ENCODE assay signal across 8 cellular contexts in the genomic region with DNA sequence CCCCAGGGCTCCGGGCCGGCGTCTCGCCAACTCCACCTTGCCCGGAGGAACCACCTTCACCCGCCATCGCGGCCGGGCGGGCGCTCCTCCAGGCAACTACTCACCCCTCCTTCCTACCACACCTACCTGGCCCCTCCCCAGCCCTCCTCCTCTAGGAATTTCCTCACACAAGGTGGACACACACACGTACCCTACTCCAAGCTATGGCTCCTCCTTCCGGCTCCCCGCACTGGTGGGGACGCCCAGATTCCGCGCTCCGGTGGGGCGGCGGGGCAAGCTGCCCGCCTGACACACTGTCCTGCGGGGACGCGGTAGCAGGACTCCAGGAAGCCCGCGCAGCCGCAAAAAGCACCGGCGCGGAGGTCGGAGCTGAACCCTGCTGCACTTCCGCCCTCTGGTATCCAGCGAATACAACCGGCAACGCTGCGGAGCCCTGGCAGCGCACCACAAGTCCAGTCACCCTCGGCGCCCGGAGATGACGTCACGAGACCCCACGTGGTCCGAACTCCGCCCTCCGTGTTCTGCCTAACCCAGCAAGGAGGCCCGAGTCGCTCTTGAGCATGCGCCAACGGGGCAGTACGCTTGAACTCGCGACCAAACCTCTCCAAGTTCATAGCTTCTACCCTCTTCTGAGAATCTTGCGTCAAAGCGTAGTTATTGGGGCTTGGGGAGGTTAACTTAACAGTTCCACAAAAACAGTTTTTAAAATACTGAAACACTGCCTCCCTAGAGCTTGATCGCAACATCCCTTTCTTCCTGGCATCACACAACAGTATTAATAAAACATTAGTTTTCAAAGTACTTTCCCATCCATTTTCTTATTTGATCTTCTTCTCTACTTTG. TPM values are rescaled to one million over a fixed set of nuclear protein-coding genes. Genes with fewer than 3 reads are reported as not detected.
DNase-seq lines count a peak whose midpoint lies in the region; ATAC-seq, FAIRE-seq and TF ChIP-seq lines count a peak whose summit lies in the region.

Gene ATG5, minus strand, starts transcription at position 425 of the 843 bp plus-strand sequence. CDS start 9,552 bp downstream, outside the sequence.

- H3K4me3 ChIP-seq in AG10803 (ENCODE audit: low read length), result peak within 1 kb of the TSS; percentile 99

- peak; percentile 97 for FAIRE-seq in islet of Langerhans (lab: Jason Lieb, UNC)

- no peak; the same call in 1 of the 2 replicates for TF ChIP-seq CTCF in AG10803 (conservative IDR thresholded peaks at IDR 0.05; ENCODE audit: low read length)

- ATAC-seq in GM19043 (IDR thresholded peaks at IDR 0.05; ENCODE audit: low read depth, unreplicated experiment), result peak; percentile 94
- ATAC-seq in HG03378 (IDR thresholded peaks at IDR 0.05; ENCODE audit: unreplicated experiment), result peak; percentile 91

- DNase-seq in AG10803 (ENCODE audit: low read depth), result peak; percentile 99
- DNase-seq in NCI-H460 (ENCODE audit: extremely low read depth, low read depth), result peak; percentile 95
- DNase-seq in activated CD4-positive, CD25-positive, alpha-beta regulatory T cell treated with anti-CD3 and anti-CD28 coated beads, Interleukin-2, amount 50 U/mL, for 72 hours, result peak; percentile 100
- DNase-seq in cerebellar nuclear complex (lab: John Stamatoyannopoulos, UW), result peak; percentile 70 to 86
- peak; percentile 100 for DNase-seq in stimulated activated CD4-positive, alpha-beta T cell treated with anti-CD3 and anti-CD28 coated beads, Interleukin-12 subunit alpha, Interleukin-12 subunit beta, amount 100 ng/mL, for 4 hours

RNA-seq across cellular contexts. Expression of gene ATG5, which starts in this region (rescaled TPM):
- 37.3 and 38.9 TPM in 2 replicates for total RNA-seq in NCI-H460 (2014; rRNA removed; shearing (Covaris generic))
- polyA plus RNA-seq in NCI-H460 (2014; cell fraction: nucleus; rRNA removed), result 19.6 and 31.8 TPM in 2 replicates

Comparison
In these comparisons a context has a peak if more than half of its experiments do, and no peak if none do; other contexts are left out.
1. Peak in every context shown above with its lines: DNase-seq, ATAC-seq and H3K4me3 ChIP-seq.